ENCODE assay signal across 30 cellular contexts in genomic region chr1:45177452-45177851, GRCh38. TPM values are rescaled to one million over a fixed set of nuclear protein-coding genes. Genes with fewer than 3 reads are reported as not detected.
DNase-seq lines count a peak whose midpoint lies in the region; FAIRE-seq and TF ChIP-seq lines count a peak whose summit lies in the region.
"Had no signal": no experiment of that assay in that cellular context is flagged by ENCODE, and none has a peak within 500 bp of the region (broad histone marks: within the 10 kb centered on the region; RNA-seq: fewer than 3 reads in every experiment).

No MANE protein-coding gene starts in this region.

- no peak overlapping the region for H3K4me2 ChIP-seq in OCI-LY7 (ENCODE audit: low read length)
- H3K4me2 ChIP-seq: BLaER1 had no signal

- BruUV-seq in OCI-LY7 (replicated peaks; lab: Mats Ljungman, UMichigan) = no TSS peak

- H3K79me2 ChIP-seq in OCI-LY7 (ENCODE audit: insufficient read depth, low read depth, low read length) = no peaks in the 10 kb centered on the region

- TF ChIP-seq CTCF in HEK293 (tag by site-specific recombination; IDR thresholded peaks at IDR 0.05) = no peak
- TF ChIP-seq CTCF in bronchial epithelial cell (IDR thresholded peaks at IDR 0.05; ENCODE audit: insufficient read depth, low read length, severe bottlenecking) = no peak
- TF ChIP-seq CTCF in OCI-LY7 (conservative IDR thresholded peaks at IDR 0.05; ENCODE audit: low read length) = no peak

- intact Hi-C loops in OCI-LY7 (cut with micrococcal nuclease; ENCODE audit: unreplicated experiment) = no loop called here

- H3K27me3 ChIP-seq in bronchial epithelial cell (ENCODE audit: control insufficient read depth, insufficient read depth, low read length) = no peaks in the 10 kb centered on the region
- H3K27me3 ChIP-seq: BLaER1, cardiac muscle cell, transverse colon had no signal

- H3K27ac ChIP-seq in HEK293 (ENCODE audit: extremely low read depth, low read depth, low read length) (no peak overlapping the region), OCI-LY7 (ENCODE audit: low read depth, low read length, poor library complexity, severe bottlenecking) (no peak overlapping the region)
- H3K27ac ChIP-seq: BLaER1, cardiac muscle cell, coronary artery, epithelial cell of prostate, HL-60, transverse colon, WERI-Rb-1 had no signal

- H3K4me1 ChIP-seq in HEK293 (ENCODE audit: control insufficient read depth, insufficient read depth, low read length) (peaks cover 8% of the 10 kb centered on the region; the same call in 1 of the 2 replicates), OCI-LY7 (ENCODE audit: insufficient read depth, low read length, poor library complexity, severe bottlenecking) (no peaks in the 10 kb centered on the region)
- H3K4me1 ChIP-seq: BLaER1 had no signal

- H3K9me3 ChIP-seq in HEK293 (ENCODE audit: control insufficient read depth, insufficient read depth, low read depth, low read length) = no peaks in the 10 kb centered on the region; the same call in 1 of the 2 replicates
- no peaks in the 10 kb centered on the region for H3K9me3 ChIP-seq in OCI-LY7 (ENCODE audit: low read length)
- H3K9me3 ChIP-seq: BLaER1, transverse colon had no signal

- H3K4me3 ChIP-seq in HEK293 (ENCODE audit: low read depth, low read length) = no peak overlapping the region
- no peak overlapping the region for H3K4me3 ChIP-seq in bronchial epithelial cell (ENCODE audit: low read depth, low read length)
- H3K4me3 ChIP-seq in OCI-LY7 (ENCODE audit: low read depth, low read length, poor library complexity, severe bottlenecking) = no peak overlapping the region
- H3K4me3 ChIP-seq: BLaER1, cardiac muscle cell, coronary artery, transverse colon had no signal

- H3K9me2 ChIP-seq in OCI-LY7 (ENCODE audit: insufficient read depth, low read length) = no peaks in the 10 kb centered on the region

- CTCF ChIA-PET in HEK293 (lab: Yijun Ruan, JAX) (no interaction called here), OCI-LY7 (lab: Charles Lee; ENCODE audit: unreplicated experiment) (no interaction called here)

- H3K36me3 ChIP-seq in HEK293 (ENCODE audit: control insufficient read depth in 2 of 2, insufficient read depth in 1 of 2, low read length in 2 of 2) (no peaks in the 10 kb centered on the region), bronchial epithelial cell (ENCODE audit: control insufficient read depth, insufficient read depth, low read length) (no peaks in the 10 kb centered on the region), OCI-LY7 (ENCODE audit: insufficient read depth, low read length) (no peaks in the 10 kb centered on the region)
- H3K36me3 ChIP-seq: BLaER1, cardiac muscle cell, transverse colon, WERI-Rb-1 had no signal

- no peak for FAIRE-seq in bronchial epithelial cell (lab: Jason Lieb, UNC)
- FAIRE-seq: frontal cortex, H54 had no signal

- H4K20me1 ChIP-seq in OCI-LY7 (ENCODE audit: insufficient read depth, low read length) = no peaks in the 10 kb centered on the region
- H4K20me1 ChIP-seq: BLaER1 had no signal

- no peak overlapping the region for H2AFZ ChIP-seq in OCI-LY7 (ENCODE audit: low read length)

- DNase-seq in NCI-H226 (peak; percentile 5), bronchial epithelial cell (ENCODE audit: low read depth) (peak; percentile 64), iris pigment epithelial cell (ENCODE audit: low read depth) (peak; percentile 77), SIG-M5 (lab: John Stamatoyannopoulos, UW) (no peak), OCI-LY7 (ENCODE audit: low spot score) (no peak), T-helper 2 cell (no peak), A172 (ENCODE audit: low spot score) (no peak)
- DNase-seq: activated CD4-positive, alpha-beta T cell treated with anti-CD3 and anti-CD28 coated beads for 48 hours; activated CD8-positive, alpha-beta memory T cell treated with anti-CD3 and anti-CD28 coated beads for 24 hours; activated effector memory CD4-positive, alpha-beta T cell treated with Interleukin-2 at 50 U/mL for 16 hours; activated T-cell treated with anti-CD3 and anti-CD28 coated beads for 4 hours; anterior cingulate cortex; DMS 273 treated with DMSO at 0.1 percent for 48 hours; effector CD8-positive, alpha-beta T cell; midbrain; naive thymus-derived CD8-positive, alpha-beta T cell; NCI-H2029; NCI-H526; nucleus accumbens; SHP77 treated with DMSO at 0.1 percent for 48 hours; transverse colon; WERI-Rb-1 had no signal

- POLR2A ChIA-PET in HEK293 (lab: Yijun Ruan, JAX) = no interaction called here
- POLR2A ChIA-PET in OCI-LY7 (lab: Charles Lee) = no interaction called here

TF ChIP-seq in HEK293, 187 proteins besides CTCF, POLR2A, EP300 and RAD21:
- TF ChIP-seq WT1 (tag by site-specific recombination; IDR thresholded peaks at IDR 0.05) (no peak), MZF1 (tag by site-specific recombination; IDR thresholded peaks at IDR 0.05; ENCODE audit: borderline replicate concordance) (peak; percentile 52; the same call in 1 of the 2 replicates), PRDM1 (tag by site-specific recombination; IDR thresholded peaks at IDR 0.05) (peak; percentile 50)

RNA-seq across cellular contexts. Expression of gene ZSWIM5, which starts 29.0 kb away (rescaled TPM):
- total RNA-seq in bronchial epithelial cell = under 0.01 TPM in 2 replicates
- 0.13 and 0.28 TPM in 2 replicates for total RNA-seq in OCI-LY7 (2014; rRNA removed; shearing (Covaris generic))
- 0.26 and 0.42 TPM in 2 replicates for total RNA-seq in OCI-LY7 (2022)
- total RNA-seq in A172 (2014; rRNA removed; shearing (Covaris generic)) = 0.14 and 0.16 TPM in 2 replicates

Comparison
In these comparisons a context has a peak if more than half of its experiments do, and no peak if none do; other contexts are left out.
1. DNase-seq: peak in NCI-H226 (single experiment), bronchial epithelial cell (single experiment) and iris pigment epithelial cell (single experiment); none in SIG-M5 (single experiment), OCI-LY7 (single experiment), T-helper 2 cell (0 of 5) and A172 (single experiment).